In genomic region chr4:110108960-110109359, GRCh38 we compare ENCODE assay signal across 24 cellular contexts.
"Had no signal": no experiment of that assay in that cellular context is flagged by ENCODE, and none has a peak within 500 bp of the region (broad histone marks: within the 10 kb centered on the region; RNA-seq: fewer than 3 reads in every experiment).

No MANE protein-coding gene starts in this region.

- H3K27me3 ChIP-seq: MG63, SJSA1 had no signal

- H3K9me3 Mint-ChIP-seq: activated B cell treated with CpG ODN at 0.5 μM for 24 hours; activated CD4-positive, alpha-beta memory T cell treated with anti-CD3 and anti-CD28 coated beads, Interleukin-2, amount 10 ng/mL, durations not matched to agents 7 days and 5 days; activated naive CD4-positive, alpha-beta T cell treated with anti-CD3 and anti-CD28 coated beads for 36 hours; activated T-helper 17 cell treated with anti-CD3 and anti-CD28 coated beads, Interleukin-2, amount 50 U/mL, for 72 hours; brain; central memory CD8-positive, alpha-beta T cell; T-cell had no signal

- H3K27ac Mint-ChIP-seq: activated B cell treated with CpG ODN at 0.5 μM for 24 hours; activated CD4-positive, alpha-beta memory T cell treated with anti-CD3 and anti-CD28 coated beads, Interleukin-2, amount 10 ng/mL, durations not matched to agents 7 days and 5 days; activated CD4-positive, alpha-beta T cell treated with anti-CD3 and anti-CD28 coated beads, Interleukin-2, amount 10 ng/mL, durations not matched to agents 7 days and 5 days; activated naive CD4-positive, alpha-beta T cell treated with anti-CD3 and anti-CD28 coated beads for 36 hours; activated naive CD8-positive, alpha-beta T cell; activated T-helper 17 cell treated with anti-CD3 and anti-CD28 coated beads, Interleukin-2, amount 50 U/mL, for 72 hours; T-cell had no signal

- H3K36me3 ChIP-seq: MG63, SJSA1 had no signal

- DNase-seq: activated B cell treated with CpG ODN at 0.5 μM for 24 hours; activated CD4-positive, alpha-beta memory T cell treated with anti-CD3 and anti-CD28 coated beads, Interleukin-2, amount 10 ng/mL, durations not matched to agents 7 days and 5 days; activated CD4-positive, alpha-beta T cell treated with anti-CD3 and anti-CD28 coated beads, Interleukin-2, amount 10 ng/mL, durations not matched to agents 7 days and 5 days; activated gamma-delta T cell; activated naive CD4-positive, alpha-beta T cell treated with anti-CD3 and anti-CD28 coated beads for 36 hours; activated T-cell treated with anti-CD3 and anti-CD28 coated beads for 4 hours; activated T-cell treated with anti-CD3 and anti-CD28 coated beads, Interleukin-2, amount 50 U/mL, for 48 hours; amygdala; MG63; NCI-H1694; NCI-H2029 treated with DMSO at 0.1 percent for 48 hours; NCI-H2171 treated with DMSO at 0.1 percent for 48 hours; NCI-H226; NCI-H526 treated with DMSO at 0.1 percent for 48 hours; PC-3; SHP77; T-cell; T-helper 2 cell; T1000 had no signal

- ATAC-seq: activated T-helper 17 cell treated with anti-CD3 and anti-CD28 coated beads, Interleukin-2, amount 50 U/mL, for 72 hours; PC-3; T-cell had no signal

- H3K4me3 ChIP-seq: MG63, SJSA1 had no signal

- H3K4me1 Mint-ChIP-seq: central memory CD8-positive, alpha-beta T cell had no signal

- H3K27ac ChIP-seq: SJSA1 had no signal

- H3K27me3 Mint-ChIP-seq: activated B cell treated with CpG ODN at 0.5 μM for 24 hours; activated CD4-positive, alpha-beta memory T cell treated with anti-CD3 and anti-CD28 coated beads, Interleukin-2, amount 10 ng/mL, durations not matched to agents 7 days and 5 days; activated CD4-positive, alpha-beta T cell treated with anti-CD3 and anti-CD28 coated beads, Interleukin-2, amount 10 ng/mL, durations not matched to agents 7 days and 5 days; activated naive CD8-positive, alpha-beta T cell; activated T-helper 17 cell treated with anti-CD3 and anti-CD28 coated beads, Interleukin-2, amount 50 U/mL, for 72 hours; brain; central memory CD8-positive, alpha-beta T cell; T-cell had no signal

- H3K9me3 ChIP-seq: MG63, SJSA1 had no signal

- H3K4me3 Mint-ChIP-seq: activated B cell treated with CpG ODN at 0.5 μM for 24 hours; activated CD4-positive, alpha-beta memory T cell treated with anti-CD3 and anti-CD28 coated beads, Interleukin-2, amount 10 ng/mL, durations not matched to agents 7 days and 5 days; activated CD4-positive, alpha-beta T cell treated with anti-CD3 and anti-CD28 coated beads, Interleukin-2, amount 10 ng/mL, durations not matched to agents 7 days and 5 days; activated naive CD4-positive, alpha-beta T cell treated with anti-CD3 and anti-CD28 coated beads for 36 hours; activated naive CD8-positive, alpha-beta T cell; activated T-helper 17 cell treated with anti-CD3 and anti-CD28 coated beads, Interleukin-2, amount 50 U/mL, for 72 hours; brain; central memory CD8-positive, alpha-beta T cell; T-cell had no signal
